Comparison of ENCODE assay signal across 1 cellular context in genomic region chr11:7604331-7604973, GRCh38.
TF ChIP-seq lines count a peak whose summit lies in the region.

No MANE protein-coding gene starts in this region.

TF ChIP-seq in K562, 482 proteins besides CTCF, POLR2A, EP300 and RAD21 (continued from another document):
- TF ChIP-seq PRDM10 (IDR thresholded peaks at IDR 0.05; ENCODE audit: partially characterized antibody) (no peak), LARP7 (IDR thresholded peaks at IDR 0.05) (peak; percentile 23; the same call in 1 of the 2 replicates), PBX2 (CRISPR knock-in tag; IDR thresholded peaks at IDR 0.05; ENCODE audit: low read depth) (peak; percentile 80), PBX2 (tag; conservative IDR thresholded peaks at IDR 0.05; ENCODE audit: low read depth) (peak; percentile 96), EGR1 (conservative IDR thresholded peaks at IDR 0.05) (peak; percentile 86), OTX1 (CRISPR knock-in tag; IDR thresholded peaks at IDR 0.05) (0 out of 2 replicates have a peak, but pooled peaks have one; percentile 27), STAT5B (CRISPR knock-in tag; IDR thresholded peaks at IDR 0.05) (no peak), ETS1 (conservative IDR thresholded peaks at IDR 0.05; ENCODE audit: control insufficient read depth, low read depth, low read length) (no peak), THRB (CRISPR knock-in tag; conservative IDR thresholded peaks at IDR 0.05) (0 out of 2 replicates have a peak, but pooled peaks have one; percentile 33), DLX4 (CRISPR knock-in tag; IDR thresholded peaks at IDR 0.05) (no peak)
TF ChIP-seq in K562: peak in this region for 10.
